Comparison of ENCODE assay signal across 28 cellular contexts in genomic region chr14:26330982-26331381, GRCh38.
A peak's percentile ranks its signal among the peaks of the same experiment; 100 is the strongest.
DNase-seq lines count a peak whose midpoint lies in the region; ATAC-seq and TF ChIP-seq lines count a peak whose summit lies in the region.
"Had no signal": no experiment of that assay in that cellular context is flagged by ENCODE, and none has a peak within 500 bp of the region (broad histone marks: within the 10 kb centered on the region; RNA-seq: fewer than 3 reads in every experiment).

No MANE protein-coding gene starts in this region.

- DNase-seq in ACHN (peak; percentile 42), choroid plexus epithelial cell (ENCODE audit: low read depth) (peak; percentile 1), kidney tubule cell (ENCODE audit: low spot score) (peak; percentile 47), renal cortical epithelial cell (ENCODE audit: low read depth) (peak; percentile 93), NCI-H1436 treated with DMSO at 0.1 percent for 48 hours (lab: John Stamatoyannopoulos, UW) (no peak), medulla oblongata (ENCODE audit: extremely low spot score) (no peak), foreskin fibroblast (no peak)
- DNase-seq: BE2C; CD8-positive, alpha-beta memory T cell; DMS 273 treated with DMSO at 0.1 percent for 48 hours; DMS79; EL; GDM1; KBM-7; MV-4-11; NCI-H1105; NCI-H146; NCI-H2029; NCI-H446 treated with DMSO at 0.1 percent for 48 hours; NCI-H526; NCI-H82; Right ventricle myocardium superior; RPMI8226 had no signal

- in situ Hi-C loops in ACHN (cut with HindIII; ENCODE audit: low pct_ligation_motif_present, low pct_unique_long_range_greater_than_20kb, low sequenced_read_pairs), result no loop called here

- TF ChIP-seq CTCF in choroid plexus epithelial cell (conservative IDR thresholded peaks at IDR 0.05; ENCODE audit: low read depth, low read length) (no peak), foreskin fibroblast (IDR thresholded peaks at IDR 0.05; ENCODE audit: low read depth, low read length) (no peak)

- H3K4me3 ChIP-seq in choroid plexus epithelial cell (ENCODE audit: low read depth, low read length) (no peak overlapping the region), foreskin fibroblast (ENCODE audit: low read depth in 1 of 2, low read length in 2 of 2) (no peak overlapping the region)
- H3K4me3 ChIP-seq: GM12878, SJSA1 had no signal

- ATAC-seq in HG03442 (IDR thresholded peaks at IDR 0.05; ENCODE audit: unreplicated experiment), result no peak
- ATAC-seq: GM12878, HCT116, HepG2 had no signal

Comparison
In these comparisons a context has a peak if more than half of its experiments do, and no peak if none do; other contexts are left out.
1. DNase-seq: peak in ACHN (single experiment), choroid plexus epithelial cell (single experiment), kidney tubule cell (single experiment) and renal cortical epithelial cell (single experiment); none in NCI-H1436 treated with DMSO at 0.1 percent for 48 hours (single experiment), medulla oblongata (single experiment) and foreskin fibroblast (0 of 2).